1 cellular context compared by ENCODE assay signal in genomic region chr7:246451-246850, GRCh38.
TF ChIP-seq lines count a peak whose summit lies in the region.

No MANE protein-coding gene starts in this region.

TF ChIP-seq in IMR-90, 13 proteins besides CTCF, POLR2A, EP300 and RAD21:
- no peak for TF ChIP-seq RCOR1 (IDR thresholded peaks at IDR 0.05; ENCODE audit: insufficient replicate concordance, low read length)
- no peak for TF ChIP-seq NFE2L2 (IDR thresholded peaks at IDR 0.05; ENCODE audit: low read depth, low read length)
- no peak for TF ChIP-seq FOS (IDR thresholded peaks at IDR 0.05; ENCODE audit: low read depth, low read length)
- TF ChIP-seq BHLHE40 (IDR thresholded peaks at IDR 0.05; ENCODE audit: low read depth, low read length): no peak
- TF ChIP-seq RFX5 (IDR thresholded peaks at IDR 0.05; ENCODE audit: low read depth, low read length): no peak
- TF ChIP-seq SMC3 (IDR thresholded peaks at IDR 0.05; ENCODE audit: low read depth, low read length): no peak
- no peak for TF ChIP-seq CEBPB (IDR thresholded peaks at IDR 0.05; ENCODE audit: low read depth, low read length)
- no peak for TF ChIP-seq CHD1 (IDR thresholded peaks at IDR 0.05; ENCODE audit: low read depth, low read length)
- no peak for TF ChIP-seq MXI1 (IDR thresholded peaks at IDR 0.05; ENCODE audit: borderline replicate concordance, low read depth, low read length)
- TF ChIP-seq MAZ (IDR thresholded peaks at IDR 0.05; ENCODE audit: borderline replicate concordance, low read depth, low read length): no peak
- no peak for TF ChIP-seq USF2 (IDR thresholded peaks at IDR 0.05; ENCODE audit: low read depth, low read length)
